Comparison of ENCODE assay signal across 1 cellular context in the genomic region with DNA sequence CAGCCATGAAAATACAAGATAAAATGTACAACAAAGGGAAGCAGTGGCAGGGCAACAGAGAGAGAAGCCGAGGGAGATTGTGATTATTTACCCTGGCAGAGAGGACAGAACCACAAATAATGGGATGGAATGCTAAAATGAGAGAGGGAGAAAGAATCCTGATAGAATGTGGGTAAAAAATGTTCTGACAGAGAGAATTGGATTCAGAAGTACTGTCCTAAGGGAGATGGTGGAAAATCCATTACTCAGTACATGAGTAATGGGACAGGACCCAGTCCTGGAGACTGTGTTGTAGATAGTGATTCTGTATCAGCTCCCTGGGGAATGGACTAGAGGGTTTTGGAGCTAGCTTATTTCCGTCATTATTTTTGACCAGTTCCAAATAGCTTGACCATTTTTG.
TF ChIP-seq lines count a peak whose summit lies in the region.

No MANE protein-coding gene starts in this region.

TF ChIP-seq in SK-N-SH, 30 proteins besides CTCF, POLR2A, EP300 and RAD21 (continued from another document):
- TF ChIP-seq FOXM1 (IDR thresholded peaks at IDR 0.05; ENCODE audit: low read depth) = no peak
